Comparison of ENCODE assay signal across 23 cellular contexts in the genomic region with DNA sequence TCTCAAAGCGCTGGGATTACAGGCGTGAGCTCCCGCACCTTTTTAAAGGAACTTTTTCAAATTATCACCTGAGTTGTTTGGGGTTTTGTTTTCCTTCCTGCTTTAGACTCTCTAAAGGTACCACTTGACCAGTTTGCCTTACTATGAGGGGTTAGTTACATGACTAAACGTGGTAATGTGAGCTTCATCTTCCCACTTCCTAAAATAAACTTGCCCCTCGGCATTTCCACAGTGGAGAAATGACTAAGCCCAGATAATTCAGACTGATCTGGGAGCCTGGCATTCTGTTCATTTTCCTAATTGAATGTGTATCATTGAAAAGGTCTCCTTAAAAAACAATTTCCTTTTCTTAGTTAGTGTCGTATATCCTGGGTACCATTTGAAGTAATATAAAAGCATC.
DNase-seq lines count a peak whose midpoint lies in the region; ATAC-seq and TF ChIP-seq lines count a peak whose summit lies in the region.
"Had no signal": no experiment of that assay in that cellular context is flagged by ENCODE, and none has a peak within 500 bp of the region (broad histone marks: within the 10 kb centered on the region; RNA-seq: fewer than 3 reads in every experiment).

No MANE protein-coding gene starts in this region.

- peaks cover 6% of the 10 kb centered on the region for H3K4me1 ChIP-seq in foreskin keratinocyte
- no peaks in the 10 kb centered on the region for H3K4me1 ChIP-seq in psoas muscle
- H3K4me1 ChIP-seq: A549 had no signal

- intact Hi-C loops in psoas muscle (cut with DNase I): no loop called here

- H3K36me3 ChIP-seq in psoas muscle (ENCODE audit: insufficient read depth in 1 of 2, low read depth in 1 of 2): no peaks in the 10 kb centered on the region
- H3K36me3 ChIP-seq: MG63 had no signal

- TF ChIP-seq CTCF in foreskin keratinocyte (conservative IDR thresholded peaks at IDR 0.05): no peak
- no peak for TF ChIP-seq CTCF in psoas muscle (IDR thresholded peaks at IDR 0.05)

- DNase-seq in HPDE6-E6E7 (ENCODE audit: extremely low spot score): peak; percentile 0
- DNase-seq in NCI-H226: peak; percentile 27
- DNase-seq in foreskin keratinocyte: peak in 1 of 2 donors; percentile 29
- DNase-seq in psoas muscle: no peak
- DNase-seq in EL: no peak
- no peak for DNase-seq in DMS79 (lab: John Stamatoyannopoulos, UW)
- DNase-seq: AML-193; CD4-positive, alpha-beta memory T cell; COR-L47; DMS53; GF-D8; MG63; NCI-H1105 treated with DMSO at 0.1 percent for 48 hours; NCI-H146; NCI-H1930; NCI-H2107; NCI-H69; SHP77 had no signal

- 61 to 85% (median 61%) methylated on average over 6 of the region's 6 CpGs for WGBS in psoas muscle, 3 donors

- no peaks in the 10 kb centered on the region for H3K27me3 ChIP-seq in foreskin keratinocyte
- no peaks in the 10 kb centered on the region for H3K27me3 ChIP-seq in psoas muscle (ENCODE audit: insufficient read depth in 3 of 3, low read length in 2 of 3)
- H3K27me3 ChIP-seq: BLaER1 treated with 17β-estradiol and CSF1 and Interleukin-3, amounts not matched to agents 10 nM and 100 nM; MG63 had no signal

- ATAC-seq in foreskin keratinocyte: peak; percentile 67
- peak in 3 of 4 donors; percentile 40 to 53 (median 50) for ATAC-seq in psoas muscle
- no peak for ATAC-seq in activated CD4-positive, CD25-positive, alpha-beta regulatory T cell treated with anti-CD3 and anti-CD28 coated beads, Interleukin-2, amount 50 U/mL, for 24 hours
- ATAC-seq: A549, HCT116 had no signal

- H3K4me3 ChIP-seq in psoas muscle: no peak overlapping the region
- H3K4me3 ChIP-seq: A549; BLaER1 treated with 17β-estradiol and CSF1 and Interleukin-3, amounts not matched to agents 10 nM and 100 nM; MG63 had no signal

- H3K27ac ChIP-seq in foreskin keratinocyte (no peak overlapping the region), psoas muscle (no peak overlapping the region)
- H3K27ac ChIP-seq: A549, RWPE1 had no signal

- H3K9me3 ChIP-seq in psoas muscle: no peaks in the 10 kb centered on the region
- H3K9me3 ChIP-seq: A549, MG63 had no signal

Comparison
In these comparisons a context has a peak if more than half of its experiments do, and no peak if none do; other contexts are left out.
1. DNase-seq: peak in HPDE6-E6E7 (single experiment) and NCI-H226 (single experiment); none in psoas muscle (0 of 2), EL (single experiment) and DMS79 (single experiment).
2. ATAC-seq: peak in foreskin keratinocyte (single experiment) and psoas muscle (3 of 4); none in activated CD4-positive, CD25-positive, alpha-beta regulatory T cell treated with anti-CD3 and anti-CD28 coated beads, Interleukin-2, amount 50 U/mL, for 24 hours (0 of 2).